Comparison of ENCODE assay signal across 9 cellular contexts in genomic region chr7:96224682-96225081, GRCh38.
DNase-seq lines count a peak whose midpoint lies in the region; ATAC-seq, FAIRE-seq and TF ChIP-seq lines count a peak whose summit lies in the region.
"Had no signal": no experiment of that assay in that cellular context is flagged by ENCODE, and none has a peak within 500 bp of the region (broad histone marks: within the 10 kb centered on the region; RNA-seq: fewer than 3 reads in every experiment).

No MANE protein-coding gene starts in this region.

- in situ Hi-C loops in GM23248 (cut with MboI) = no loop called here

- DNase-seq in D721Med (ENCODE audit: insufficient read length, low spot score) = no peak
- peak; percentile 55 for DNase-seq in GM23338 (ENCODE audit: low spot score)
- no peak for DNase-seq in hepatocyte (ENCODE audit: low spot score)
- DNase-seq in kidney tubule cell (ENCODE audit: low spot score) = no peak
- DNase-seq in GM23248 = no peak
- no peak for DNase-seq in MG63
- DNase-seq in mesothelial cell of epicardium (ENCODE audit: low spot score in 2 of 2, unreplicated experiment in 2 of 2) = no peak
- DNase-seq: NK-92 treated with Interleukin-12 subunit alpha and Interleukin-12 subunit beta, amount 100 ng/mL, for 24 hours had no signal

- peaks cover 3% of the 10 kb centered on the region for H3K27me3 Mint-ChIP-seq in GM23338 (ENCODE audit: insufficient read depth, low read depth, poor library complexity)
- no peaks in the 10 kb centered on the region for H3K27me3 Mint-ChIP-seq in mesothelial cell of epicardium (ENCODE audit: low read depth)

- H3K4me3 Mint-ChIP-seq in GM23338 (no peak overlapping the region), mesothelial cell of epicardium (no peak overlapping the region)

- H3F3A ChIP-seq in GM23338 (replicated peaks; ENCODE audit: low read depth) = no peaks in the 10 kb centered on the region
- H3F3A ChIP-seq in GM23248 (ENCODE audit: insufficient read depth) = peaks cover 4% of the 10 kb centered on the region

- peaks cover 2% of the 10 kb centered on the region; the same call in 2 of the 3 replicates for H3K4me1 Mint-ChIP-seq in GM23338
- peaks cover 7% of the 10 kb centered on the region for H3K4me1 Mint-ChIP-seq in mesothelial cell of epicardium

- H3K9ac ChIP-seq in OCI-LY3 (ENCODE audit: low read length) (no peak overlapping the region), GM23248 (no peak overlapping the region)

- H4K20me1 ChIP-seq in GM23338 (replicated peaks; ENCODE audit: insufficient read depth) = peaks cover 12% of the 10 kb centered on the region
- no peaks in the 10 kb centered on the region for H4K20me1 ChIP-seq in OCI-LY3 (ENCODE audit: insufficient read depth, low read length)
- H4K20me1 ChIP-seq in hepatocyte (ENCODE audit: insufficient read depth, poor library complexity, severe bottlenecking) = no peaks in the 10 kb centered on the region
- no peaks in the 10 kb centered on the region for H4K20me1 ChIP-seq in GM23248 (ENCODE audit: insufficient read depth)

- H3K4me3 ChIP-seq in GM23338 = no peak overlapping the region
- no peak overlapping the region for H3K4me3 ChIP-seq in OCI-LY3 (ENCODE audit: low read length)
- H3K4me3 ChIP-seq in hepatocyte = no peak overlapping the region
- no peak overlapping the region for H3K4me3 ChIP-seq in GM23248
- no peak overlapping the region for H3K4me3 ChIP-seq in MG63

- no peak overlapping the region for H3K4me2 ChIP-seq in GM23338
- H3K4me2 ChIP-seq in OCI-LY3 (ENCODE audit: low read length) = no peak overlapping the region
- H3K4me2 ChIP-seq in hepatocyte = no peak overlapping the region
- H3K4me2 ChIP-seq in GM23248 (ENCODE audit: unreplicated experiment) = no peak overlapping the region

- H3K27ac ChIP-seq in GM23338 (ENCODE audit: low read depth) (no peak overlapping the region), OCI-LY3 (ENCODE audit: low read length) (no peak overlapping the region), hepatocyte (no peak overlapping the region), GM23248 (no peak overlapping the region)

- no peaks in the 10 kb centered on the region for H3K9me2 ChIP-seq in GM23338 (ENCODE audit: insufficient read depth)
- H3K9me2 ChIP-seq in hepatocyte (replicated peaks; ENCODE audit: insufficient read depth) = no peaks in the 10 kb centered on the region
- H3K9me2 ChIP-seq in GM23248 (ENCODE audit: insufficient read depth) = no peaks in the 10 kb centered on the region

- no peak overlapping the region for H2AFZ ChIP-seq in GM23338
- no peak overlapping the region for H2AFZ ChIP-seq in OCI-LY3 (ENCODE audit: low read depth, low read length)
- no peak overlapping the region for H2AFZ ChIP-seq in hepatocyte
- no peak overlapping the region for H2AFZ ChIP-seq in GM23248

- no peaks in the 10 kb centered on the region for H3K9me3 ChIP-seq in OCI-LY3 (ENCODE audit: insufficient read depth, low read length)
- H3K9me3 ChIP-seq in hepatocyte (ENCODE audit: low read depth) = no peaks in the 10 kb centered on the region
- no peaks in the 10 kb centered on the region for H3K9me3 ChIP-seq in GM23248 (ENCODE audit: low read depth)
- H3K9me3 ChIP-seq in MG63 = no peaks in the 10 kb centered on the region

- H3K79me2 ChIP-seq in GM23338 (replicated peaks; ENCODE audit: insufficient read depth) (peaks cover 9% of the 10 kb centered on the region; the same call in 1 of the 2 replicates), OCI-LY3 (ENCODE audit: low read length) (no peaks in the 10 kb centered on the region), hepatocyte (peaks cover 2% of the 10 kb centered on the region), GM23248 (ENCODE audit: insufficient read depth) (no peaks in the 10 kb centered on the region)

- H3K27ac Mint-ChIP-seq in GM23338 (no peak overlapping the region), mesothelial cell of epicardium (no peak overlapping the region)

- 100% methylated on average over 1 of the region's 1 CpG for WGBS in hepatocyte (ENCODE audit: low lambda C conversion rate, missing lambda C conversion rate)
- 97 to 100% methylated on average over 1 of the region's 1 CpG for WGBS in GM23248 (ENCODE audit: low coverage in 1 of 2, low lambda C conversion rate in 2 of 2, missing lambda C conversion rate in 2 of 2), 2 experiments

- no peak for FAIRE-seq in D721Med (lab: Jason Lieb, UNC)

- H3K9me3 Mint-ChIP-seq in GM23338 (peaks cover 15% of the 10 kb centered on the region), mesothelial cell of epicardium (peaks cover 6% of the 10 kb centered on the region)

- TF ChIP-seq CTCF in D721Med (IDR thresholded peaks at IDR 0.05; ENCODE audit: insufficient read depth, missing control alignments) (peak; percentile 21), GM23338 (conservative IDR thresholded peaks at IDR 0.05; ENCODE audit: low read depth in 2 of 2) (peak; percentile 47 to 74), OCI-LY3 (IDR thresholded peaks at IDR 0.05; ENCODE audit: low read depth, low read length) (peak; percentile 37), hepatocyte (IDR thresholded peaks at IDR 0.05; ENCODE audit: poor library complexity) (peak; percentile 21), mesothelial cell of epicardium (IDR thresholded peaks at IDR 0.05; ENCODE audit: unreplicated experiment) (no peak)

- no peaks in the 10 kb centered on the region for H3K4me1 ChIP-seq in GM23338 (ENCODE audit: insufficient read depth)
- H3K4me1 ChIP-seq in OCI-LY3 (ENCODE audit: low read length) = no peaks in the 10 kb centered on the region
- no peaks in the 10 kb centered on the region for H3K4me1 ChIP-seq in hepatocyte (ENCODE audit: insufficient read depth)
- peaks cover 3% of the 10 kb centered on the region for H3K4me1 ChIP-seq in GM23248 (ENCODE audit: insufficient read depth)

- H3K36me3 Mint-ChIP-seq in GM23338 (ENCODE audit: low read depth) (peaks cover 20% of the 10 kb centered on the region), mesothelial cell of epicardium (peaks cover 18% of the 10 kb centered on the region)

- H3K36me3 ChIP-seq in GM23338 (ENCODE audit: insufficient read depth) (no peaks in the 10 kb centered on the region), OCI-LY3 (replicated peaks; ENCODE audit: low read depth, low read length) (peaks cover 4% of the 10 kb centered on the region), hepatocyte (replicated peaks; ENCODE audit: insufficient read depth, low read depth) (no peaks in the 10 kb centered on the region), GM23248 (ENCODE audit: low read depth) (no peaks in the 10 kb centered on the region), MG63 (no peaks in the 10 kb centered on the region; the same call in 1 of the 2 replicates)

- no peaks in the 10 kb centered on the region for H3K27me3 ChIP-seq in GM23338 (ENCODE audit: insufficient read depth)
- no peaks in the 10 kb centered on the region for H3K27me3 ChIP-seq in OCI-LY3 (ENCODE audit: low read depth, low read length)
- no peaks in the 10 kb centered on the region for H3K27me3 ChIP-seq in hepatocyte
- H3K27me3 ChIP-seq in GM23248 (replicated peaks; ENCODE audit: insufficient read depth) = no peaks in the 10 kb centered on the region
- H3K27me3 ChIP-seq in MG63 = no peaks in the 10 kb centered on the region

- ATAC-seq in GM23338 = peak; percentile 96

TF ChIP-seq in GM23338, 12 proteins besides CTCF, POLR2A, EP300 and RAD21 (continues in another document):
- TF ChIP-seq ZNF331 (CRISPR knock-in tag; IDR thresholded peaks at IDR 0.05; ENCODE audit: low read depth) (no peak), ETS1 (IDR thresholded peaks at IDR 0.05) (no peak)
